ENCODE assay signal across 9 cellular contexts in genomic region chr7:36129048-36129534, GRCh38. TPM values are rescaled to one million over a fixed set of nuclear protein-coding genes. Genes with fewer than 3 reads are reported as not detected.
DNase-seq lines count a peak whose midpoint lies in the region; ATAC-seq and TF ChIP-seq lines count a peak whose summit lies in the region.
"Had no signal": no experiment of that assay in that cellular context is flagged by ENCODE, and none has a peak within 500 bp of the region (broad histone marks: within the 10 kb centered on the region; RNA-seq: fewer than 3 reads in every experiment).

No MANE protein-coding gene starts in this region.

- no peaks in the 10 kb centered on the region for H3K27me3 Mint-ChIP-seq in type B pancreatic cell

- in situ Hi-C loops in brain microvascular endothelial cell (cut with HindIII; ENCODE audit: low pct_ligation_motif_present, low sequenced_read_pairs), result no loop called here

- peaks cover 11% of the 10 kb centered on the region for H3K4me1 Mint-ChIP-seq in type B pancreatic cell (ENCODE audit: unreplicated experiment)

- no peaks in the 10 kb centered on the region for H3K9me3 Mint-ChIP-seq in type B pancreatic cell

- H3K4me3 Mint-ChIP-seq in type B pancreatic cell, result no peak overlapping the region

- peak overlapping the region; percentile 9 for H3K4me3 ChIP-seq in brain microvascular endothelial cell (ENCODE audit: low read depth, low read length)
- no peak overlapping the region for H3K4me3 ChIP-seq in upper lobe of right lung
- H3K4me3 ChIP-seq: cardiac muscle cell had no signal

- H3K27ac Mint-ChIP-seq in type B pancreatic cell, result no peak overlapping the region

- no peaks in the 10 kb centered on the region for H3K9me3 ChIP-seq in upper lobe of right lung

- H3K27me3 ChIP-seq in brain microvascular endothelial cell (replicated peaks) (no peaks in the 10 kb centered on the region), upper lobe of right lung (no peaks in the 10 kb centered on the region)
- H3K27me3 ChIP-seq: cardiac muscle cell had no signal

- intact Hi-C loops in upper lobe of right lung (cut with DNase I), result no loop called here

- H3K36me3 Mint-ChIP-seq in type B pancreatic cell, result no peaks in the 10 kb centered on the region

- H3K4me1 ChIP-seq in upper lobe of right lung, result no peaks in the 10 kb centered on the region

- DNase-seq in NCI-H1092 treated with DMSO at 0.1 percent for 48 hours (lab: John Stamatoyannopoulos, UW) (peak; percentile 42), NCI-H1092 (lab: John Stamatoyannopoulos, UW) (no peak), brain microvascular endothelial cell (peak; percentile 73), left kidney (ENCODE audit: low read depth, low spot score) (peak; percentile 56), upper lobe of right lung (no peak), 8988T (no peak), type B pancreatic cell (ENCODE audit: extremely low spot score, unreplicated experiment) (no peak), DMS79 treated with DMSO at 0.1 percent for 48 hours (lab: John Stamatoyannopoulos, UW) (no peak)

- TF ChIP-seq CTCF in brain microvascular endothelial cell (IDR thresholded peaks at IDR 0.05; ENCODE audit: low read depth, low read length, missing control alignments) (no peak), upper lobe of right lung (IDR thresholded peaks at IDR 0.05) (no peak), type B pancreatic cell (conservative IDR thresholded peaks at IDR 0.05) (no peak)

- peak overlapping the region; percentile 93 for H3K27ac ChIP-seq in brain microvascular endothelial cell
- peak overlapping the region; percentile 71 for H3K27ac ChIP-seq in upper lobe of right lung
- H3K27ac ChIP-seq: cardiac muscle cell had no signal

- ATAC-seq in upper lobe of right lung, result peak; percentile 66

- no peaks in the 10 kb centered on the region for H3K36me3 ChIP-seq in brain microvascular endothelial cell (replicated peaks)
- no peaks in the 10 kb centered on the region for H3K36me3 ChIP-seq in upper lobe of right lung
- H3K36me3 ChIP-seq: cardiac muscle cell had no signal

RNA-seq across cellular contexts. Expression of gene EEPD1, which starts 24.0 kb away (rescaled TPM):
- total RNA-seq in upper lobe of right lung, result 9.9 TPM
- total RNA-seq in type B pancreatic cell (ENCODE audit: low replicate concordance), result 3.8 and 35.8 TPM in 2 replicates

Comparison
In these comparisons a context has a peak if more than half of its experiments do, and no peak if none do; other contexts are left out.
1. DNase-seq: peak in NCI-H1092 treated with DMSO at 0.1 percent for 48 hours (single experiment), brain microvascular endothelial cell (single experiment) and left kidney (single experiment); none in NCI-H1092 (single experiment), upper lobe of right lung (single experiment), 8988T (single experiment), type B pancreatic cell (single experiment) and DMS79 treated with DMSO at 0.1 percent for 48 hours (single experiment).